In genomic region chr3:157541506-157542236, GRCh38 we compare ENCODE assay signal across 25 cellular contexts. TPM values are rescaled to one million over a fixed set of nuclear protein-coding genes. Genes with fewer than 3 reads are reported as not detected.
"Had no signal": no experiment of that assay in that cellular context is flagged by ENCODE, and none has a peak within 500 bp of the region (broad histone marks: within the 10 kb centered on the region; RNA-seq: fewer than 3 reads in every experiment).

No MANE protein-coding gene starts in this region.

- DNase-seq: activated B cell treated with CpG ODN at 0.5 μM for 24 hours; activated CD4-positive, alpha-beta memory T cell treated with anti-CD3 and anti-CD28 coated beads, Interleukin-2, amount 10 ng/mL, durations not matched to agents 7 days and 5 days; activated CD4-positive, alpha-beta T cell treated with anti-CD3 and anti-CD28 coated beads for 1 hour; activated CD4-positive, alpha-beta T cell treated with anti-CD3 and anti-CD28 coated beads, Interleukin-2, amount 50 U/mL, for 1 hour; activated gamma-delta T cell; activated naive CD4-positive, alpha-beta T cell treated with anti-CD3 and anti-CD28 coated beads for 36 hours; activated naive CD8-positive, alpha-beta T cell treated with anti-CD3 and anti-CD28 coated beads, Interleukin-2, amount 10 ng/mL, durations not matched to agents 7 days and 5 days; activated T-cell treated with anti-CD3 and anti-CD28 coated beads for 4 hours; activated T-cell treated with anti-CD3 and anti-CD28 coated beads, Interleukin-2, amount 50 U/mL, for 48 hours; aorta; NCI-H1092; NCI-H1417; NCI-H1930; NCI-H345; NCI-H510A; NCI-H526 treated with DMSO at 0.1 percent for 48 hours; NCI-H82; Peyer's patch; SHP77 had no signal

- H3K4me2 ChIP-seq: KMS-11 had no signal

- H3K9ac ChIP-seq: KMS-11 had no signal

- H3K27me3 ChIP-seq: breast epithelium, Peyer's patch, SJSA1 had no signal

- H3K27ac ChIP-seq: KMS-11, Peyer's patch, SJSA1 had no signal

- H3K4me3 Mint-ChIP-seq: activated B cell treated with CpG ODN at 0.5 μM for 24 hours; activated CD4-positive, alpha-beta memory T cell treated with anti-CD3 and anti-CD28 coated beads, Interleukin-2, amount 10 ng/mL, durations not matched to agents 7 days and 5 days; activated naive CD4-positive, alpha-beta T cell treated with anti-CD3 and anti-CD28 coated beads for 36 hours; activated naive CD8-positive, alpha-beta T cell treated with anti-CD3 and anti-CD28 coated beads, Interleukin-2, amount 10 ng/mL, durations not matched to agents 7 days and 5 days; activated T-helper 17 cell treated with anti-CD3 and anti-CD28 coated beads, Interleukin-2, amount 50 U/mL, for 72 hours; T-helper 1 cell treated with Interleukin-12 subunit alpha and Interleukin-12 subunit beta and Interleukin-4 antibody, amounts not matched to agents 30 μg/mL and 1 μg/mL, for 36 hours had no signal

- H3K9me3 ChIP-seq: SJSA1 had no signal

- H3K9me3 Mint-ChIP-seq: activated CD4-positive, alpha-beta memory T cell treated with anti-CD3 and anti-CD28 coated beads, Interleukin-2, amount 10 ng/mL, durations not matched to agents 7 days and 5 days; activated naive CD8-positive, alpha-beta T cell treated with anti-CD3 and anti-CD28 coated beads, Interleukin-2, amount 10 ng/mL, durations not matched to agents 7 days and 5 days; activated T-helper 17 cell treated with anti-CD3 and anti-CD28 coated beads, Interleukin-2, amount 50 U/mL, for 72 hours; T-helper 1 cell treated with Interleukin-12 subunit alpha and Interleukin-12 subunit beta and Interleukin-4 antibody, amounts not matched to agents 30 μg/mL and 1 μg/mL, for 36 hours had no signal

- H3K4me1 ChIP-seq: breast epithelium, SJSA1 had no signal

- H3K4me3 ChIP-seq: Peyer's patch, SJSA1 had no signal

- H3K27ac Mint-ChIP-seq: activated B cell treated with CpG ODN at 0.5 μM for 24 hours; activated CD4-positive, alpha-beta memory T cell treated with anti-CD3 and anti-CD28 coated beads, Interleukin-2, amount 10 ng/mL, durations not matched to agents 7 days and 5 days; activated naive CD4-positive, alpha-beta T cell treated with anti-CD3 and anti-CD28 coated beads for 36 hours; activated naive CD8-positive, alpha-beta T cell treated with anti-CD3 and anti-CD28 coated beads, Interleukin-2, amount 10 ng/mL, durations not matched to agents 7 days and 5 days; activated T-helper 17 cell treated with anti-CD3 and anti-CD28 coated beads, Interleukin-2, amount 50 U/mL, for 72 hours; T-helper 1 cell treated with Interleukin-12 subunit alpha and Interleukin-12 subunit beta and Interleukin-4 antibody, amounts not matched to agents 30 μg/mL and 1 μg/mL, for 36 hours had no signal

- ATAC-seq: activated T-helper 17 cell treated with anti-CD3 and anti-CD28 coated beads, Interleukin-2, amount 50 U/mL, for 72 hours had no signal

- H3K36me3 ChIP-seq: breast epithelium, Peyer's patch, SJSA1 had no signal

- H3K36me3 Mint-ChIP-seq: activated naive CD8-positive, alpha-beta T cell treated with anti-CD3 and anti-CD28 coated beads, Interleukin-2, amount 10 ng/mL, durations not matched to agents 7 days and 5 days had no signal

- H3K4me1 Mint-ChIP-seq: activated B cell treated with CpG ODN at 0.5 μM for 24 hours; activated CD4-positive, alpha-beta memory T cell treated with anti-CD3 and anti-CD28 coated beads, Interleukin-2, amount 10 ng/mL, durations not matched to agents 7 days and 5 days; activated naive CD8-positive, alpha-beta T cell treated with anti-CD3 and anti-CD28 coated beads, Interleukin-2, amount 10 ng/mL, durations not matched to agents 7 days and 5 days; activated T-helper 17 cell treated with anti-CD3 and anti-CD28 coated beads, Interleukin-2, amount 50 U/mL, for 72 hours had no signal

RNA-seq across cellular contexts. Expression of gene VEPH1, which starts 38.5 kb away (rescaled TPM):
- total RNA-seq: activated B cell treated with CpG ODN at 0.5 μM for 24 hours; activated CD4-positive, alpha-beta memory T cell treated with anti-CD3 and anti-CD28 coated beads, Interleukin-2, amount 10 ng/mL, durations not matched to agents 7 days and 5 days; activated CD8-positive, alpha-beta memory T cell treated with anti-CD3 and anti-CD28 coated beads for 36 hours; activated naive CD4-positive, alpha-beta T cell treated with anti-CD3 and anti-CD28 coated beads for 36 hours; activated naive CD8-positive, alpha-beta T cell treated with anti-CD3 and anti-CD28 coated beads, Interleukin-2, amount 10 ng/mL, durations not matched to agents 7 days and 5 days; activated T-helper 17 cell treated with anti-CD3 and anti-CD28 coated beads, Interleukin-2, amount 50 U/mL, for 72 hours had no signal
